ENCODE assay signal across 9 cellular contexts in the genomic region with DNA sequence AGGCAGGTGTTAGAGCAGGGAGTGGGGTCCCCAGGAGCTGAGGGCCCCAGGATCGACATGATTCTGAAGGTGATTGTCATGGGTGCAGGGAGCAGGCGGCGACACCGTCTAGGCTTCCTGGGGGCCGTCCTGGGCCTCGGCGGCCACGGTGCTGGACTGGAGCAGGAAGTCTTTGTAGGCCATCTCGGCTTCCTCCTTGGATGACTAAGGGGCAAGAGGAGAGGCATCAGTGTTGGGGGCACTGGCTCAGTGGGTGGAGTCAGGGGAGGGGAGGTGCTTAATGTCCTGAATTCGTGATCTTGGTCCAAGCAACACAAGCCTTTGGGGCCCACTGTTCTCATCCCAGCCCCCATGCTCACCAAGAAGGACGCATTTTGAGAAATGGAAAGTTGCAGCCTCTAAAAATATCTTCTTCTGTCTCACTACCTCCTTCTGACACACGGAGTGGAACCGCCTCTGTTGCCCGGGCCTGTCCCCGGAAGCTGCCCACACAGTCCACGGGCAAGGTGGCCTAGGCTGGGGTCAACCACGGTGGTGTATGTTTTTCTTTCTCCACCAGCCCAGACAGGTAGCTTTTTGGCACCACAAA. TPM values are rescaled to one million over a fixed set of nuclear protein-coding genes. Genes with fewer than 3 reads are reported as not detected.
DNase-seq lines count a peak whose midpoint lies in the region; ATAC-seq and TF ChIP-seq lines count a peak whose summit lies in the region.
"Had no signal": no experiment of that assay in that cellular context is flagged by ENCODE, and none has a peak within 500 bp of the region (broad histone marks: within the 10 kb centered on the region; RNA-seq: fewer than 3 reads in every experiment).

No MANE protein-coding gene starts in this region.

- TF ChIP-seq POLR2A in prostate gland (IDR thresholded peaks at IDR 0.05), result no peak

- no peak for TF ChIP-seq CTCF in endothelial cell (IDR thresholded peaks at IDR 0.05; ENCODE audit: unreplicated experiment)
- TF ChIP-seq CTCF in prostate gland (IDR thresholded peaks at IDR 0.05), result no peak

- DNase-seq in CD4-positive, CD25-positive, alpha-beta regulatory T cell, result peak in 2 of 3 donors; percentile 33 to 45
- DNase-seq in activated T-cell treated with anti-CD3 and anti-CD28 coated beads, Interleukin-2, amount 50 U/mL, for 48 hours, result peak; percentile 78
- DNase-seq in endothelial cell (ENCODE audit: low spot score), result no peak
- no peak for DNase-seq in prostate gland (ENCODE audit: low spot score)
- no peak for DNase-seq in DMS79 (lab: John Stamatoyannopoulos, UW)
- no peak for DNase-seq in ureter (ENCODE audit: low spot score)

- peak overlapping the region; percentile 70 for H3K27ac ChIP-seq in CD4-positive, CD25-positive, alpha-beta regulatory T cell (ENCODE audit: insufficient read depth, low read length, poor library complexity, severe bottlenecking)
- H3K27ac ChIP-seq in prostate gland, result no peak overlapping the region

- no peaks in the 10 kb centered on the region for H3K27me3 ChIP-seq in CD4-positive, CD25-positive, alpha-beta regulatory T cell (ENCODE audit: control insufficient read depth, insufficient read depth, low read length)
- no peaks in the 10 kb centered on the region for H3K27me3 ChIP-seq in prostate gland (replicated peaks; ENCODE audit: insufficient read depth)

- peak overlapping the region; percentile 7 for H3K4me3 ChIP-seq in CD4-positive, CD25-positive, alpha-beta regulatory T cell (ENCODE audit: low read depth, low read length)
- H3K4me3 ChIP-seq in prostate gland, result no peak overlapping the region

- no peaks in the 10 kb centered on the region for H3K27me3 Mint-ChIP-seq in CD4-positive, CD25-positive, alpha-beta regulatory T cell
- peaks cover 2% of the 10 kb centered on the region for H3K27me3 Mint-ChIP-seq in endothelial cell (ENCODE audit: unreplicated experiment)

- H3K4me1 ChIP-seq in CD4-positive, CD25-positive, alpha-beta regulatory T cell (ENCODE audit: control insufficient read depth, insufficient read depth, low read length, poor library complexity, severe bottlenecking), result peaks cover 45% of the 10 kb centered on the region
- no peaks in the 10 kb centered on the region for H3K4me1 ChIP-seq in prostate gland (replicated peaks)

- H3K36me3 Mint-ChIP-seq in CD4-positive, CD25-positive, alpha-beta regulatory T cell, result no peaks in the 10 kb centered on the region
- H3K36me3 Mint-ChIP-seq in endothelial cell (ENCODE audit: low read depth, unreplicated experiment), result no peaks in the 10 kb centered on the region

- intact Hi-C loops in prostate gland (cut with DNase I), result no loop called here

- whole genome bisulfite sequencing in prostate gland, result 73% methylated on average over 17 of the region's 17 CpGs

- no peaks in the 10 kb centered on the region for H3K9me3 Mint-ChIP-seq in CD4-positive, CD25-positive, alpha-beta regulatory T cell
- H3K9me3 Mint-ChIP-seq in endothelial cell (ENCODE audit: unreplicated experiment), result no peaks in the 10 kb centered on the region

- peak; percentile 15 to 43 for ATAC-seq in CD4-positive, CD25-positive, alpha-beta regulatory T cell (ENCODE audit: low read depth in 2 of 2)
- ATAC-seq in GM19025 (IDR thresholded peaks at IDR 0.05; ENCODE audit: low read depth, unreplicated experiment) (peak; percentile 72), HG03066 (IDR thresholded peaks at IDR 0.05; ENCODE audit: low read depth, unreplicated experiment) (peak; percentile 76)

- H3K27ac Mint-ChIP-seq in CD4-positive, CD25-positive, alpha-beta regulatory T cell, result peak overlapping the region; percentile 92 to 96 (median 93)
- no peak overlapping the region for H3K27ac Mint-ChIP-seq in endothelial cell (ENCODE audit: unreplicated experiment)

- H3K36me3 ChIP-seq in CD4-positive, CD25-positive, alpha-beta regulatory T cell (ENCODE audit: control insufficient read depth, insufficient read depth, low read length), result no peaks in the 10 kb centered on the region
- no peaks in the 10 kb centered on the region for H3K36me3 ChIP-seq in prostate gland

- H3K4me3 Mint-ChIP-seq in CD4-positive, CD25-positive, alpha-beta regulatory T cell, result peak overlapping the region; percentile 70 to 83 (median 78)
- H3K4me3 Mint-ChIP-seq in endothelial cell (ENCODE audit: unreplicated experiment), result no peak overlapping the region

- H3K9me3 ChIP-seq in CD4-positive, CD25-positive, alpha-beta regulatory T cell (ENCODE audit: control insufficient read depth in 2 of 2, low read length in 2 of 2), result no peaks in the 10 kb centered on the region
- no peaks in the 10 kb centered on the region for H3K9me3 ChIP-seq in prostate gland

- H3K4me1 Mint-ChIP-seq in CD4-positive, CD25-positive, alpha-beta regulatory T cell, result peaks cover 9 to 64% (median 39%) of the 10 kb centered on the region in 4 donors
- no peaks in the 10 kb centered on the region for H3K4me1 Mint-ChIP-seq in endothelial cell (ENCODE audit: unreplicated experiment)

RNA-seq across cellular contexts. Expression of gene FCMR, which starts 8.6 kb away (rescaled TPM):
- total RNA-seq in CD4-positive, CD25-positive, alpha-beta regulatory T cell, result 393 TPM
- 100 to 1,000 TPM; 888 to 986 (median 949) TPM for polyA plus RNA-seq in CD4-positive, CD25-positive, alpha-beta regulatory T cell
- 8.4 TPM for total RNA-seq in endothelial cell (ENCODE audit: unreplicated experiment)
- 1 to 10 TPM; 1.7 to 2.2 TPM for total RNA-seq in prostate gland
- 17.1 TPM for total RNA-seq in ureter

RNA-seq across cellular contexts. Expression of gene PIGR, which starts 16.0 kb away (rescaled TPM):
- total RNA-seq in CD4-positive, CD25-positive, alpha-beta regulatory T cell, result not detected
- not detected for polyA plus RNA-seq in CD4-positive, CD25-positive, alpha-beta regulatory T cell
- total RNA-seq in endothelial cell (ENCODE audit: unreplicated experiment), result not detected
- 10 to 100 TPM in 1 of 2 donors, 1 to 10 TPM in 1; 1.9 to 91.7 TPM for total RNA-seq in prostate gland
- total RNA-seq in ureter, result 670 TPM
- total RNA-seq: kidney epithelial cell had no signal

RNA-seq across cellular contexts. Expression of gene IL24, which starts 33.1 kb away (rescaled TPM):
- not detected for total RNA-seq in CD4-positive, CD25-positive, alpha-beta regulatory T cell
- polyA plus RNA-seq in CD4-positive, CD25-positive, alpha-beta regulatory T cell, result 10 to 100 TPM; 25.0 to 36.3 (median 29.6) TPM
- total RNA-seq in endothelial cell (ENCODE audit: unreplicated experiment), result not detected
- not detected for total RNA-seq in prostate gland
- not detected for total RNA-seq in ureter

RNA-seq across cellular contexts. Expression of gene FCAMR, which starts 40.0 kb away (rescaled TPM):
- not detected for total RNA-seq in CD4-positive, CD25-positive, alpha-beta regulatory T cell
- not detected for polyA plus RNA-seq in CD4-positive, CD25-positive, alpha-beta regulatory T cell
- not detected for total RNA-seq in endothelial cell (ENCODE audit: unreplicated experiment)
- total RNA-seq in prostate gland, result 1 to 10 TPM in 1 of 2 donors, not detected in 1; 2.3 TPM
- total RNA-seq in ureter, result not detected
- total RNA-seq: kidney epithelial cell had no signal

Comparison
In these comparisons a context has a peak if more than half of its experiments do, and no peak if none do; other contexts are left out.
1. DNase-seq: peak in CD4-positive, CD25-positive, alpha-beta regulatory T cell (2 of 3) and activated T-cell treated with anti-CD3 and anti-CD28 coated beads, Interleukin-2, amount 50 U/mL, for 48 hours (2 of 2); none in endothelial cell (single experiment), prostate gland (single experiment), DMS79 (single experiment) and ureter (single experiment).
2. RNA of gene FCMR, which starts 8.6 kb away (total RNA-seq): 393 TPM in CD4-positive, CD25-positive, alpha-beta regulatory T cell (single experiment); 17.1 TPM in ureter (single experiment), 8.4 TPM in endothelial cell (single experiment) and 1.7 to 2.2 TPM in prostate gland; every median in the first group is over 10 times any median in the second.
3. Peak in every context shown above with its lines, with median percentiles within 50 percentile points of each other: ATAC-seq.